ENCODE assay signal across 23 cellular contexts in the genomic region with DNA sequence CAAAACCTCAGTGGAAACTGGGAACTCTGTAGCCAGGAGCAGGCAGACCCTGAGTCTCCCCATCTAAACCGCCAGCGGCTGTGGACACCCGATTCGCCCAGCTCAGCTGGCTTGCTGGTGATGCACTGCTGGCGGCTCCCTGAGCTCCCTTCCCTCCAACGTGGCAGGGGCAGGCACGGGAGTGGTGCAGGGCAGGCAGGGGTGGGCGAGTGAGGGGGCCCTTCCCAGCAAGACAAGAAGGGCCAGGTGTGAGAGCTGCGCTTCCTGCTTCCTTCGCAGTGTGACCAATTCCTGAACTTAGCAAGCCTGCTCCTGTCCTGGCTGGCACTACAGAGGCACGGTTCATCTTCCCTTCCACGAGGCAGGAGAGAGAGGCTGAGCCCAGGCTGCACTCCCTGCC. TPM values are rescaled to one million over a fixed set of nuclear protein-coding genes. Genes with fewer than 3 reads are reported as not detected.
A peak's percentile ranks its signal among the peaks of the same experiment; 100 is the strongest.
DNase-seq lines count a peak whose midpoint lies in the region; ATAC-seq, FAIRE-seq and TF ChIP-seq lines count a peak whose summit lies in the region.
"Had no signal": no experiment of that assay in that cellular context is flagged by ENCODE, and none has a peak within 500 bp of the region (broad histone marks: within the 10 kb centered on the region; RNA-seq: fewer than 3 reads in every experiment).

No MANE protein-coding gene starts in this region.

- H3K36me3 Mint-ChIP-seq in Calu3 (ENCODE audit: insufficient read depth, unreplicated experiment) = no peaks in the 10 kb centered on the region
- H3K36me3 Mint-ChIP-seq: CD4-positive, alpha-beta memory T cell; naive B cell had no signal

- H3F3A ChIP-seq in PC-9 (ENCODE audit: insufficient read depth, low read depth) = peaks cover 26% of the 10 kb centered on the region

- H3K4me1 ChIP-seq in DND-41 (ENCODE audit: insufficient read depth, low read length) (no peaks in the 10 kb centered on the region), PC-9 (replicated peaks; ENCODE audit: insufficient read depth) (peaks cover 87% of the 10 kb centered on the region), foreskin keratinocyte (peaks cover 17% of the 10 kb centered on the region), trophoblast cell (ENCODE audit: control insufficient read depth in 1 of 2, insufficient read depth in 2 of 2, low read length in 2 of 2) (peaks cover 72 to 75% of the 10 kb centered on the region in 2 experiments), BE2C (no peaks in the 10 kb centered on the region)
- H3K4me1 ChIP-seq: pancreas had no signal

- H2AFZ ChIP-seq in DND-41 (ENCODE audit: low read depth, low read length) (no peak overlapping the region), PC-9 (no peak overlapping the region), trophoblast cell (ENCODE audit: insufficient read depth, low read length, poor library complexity) (peak overlapping the region; percentile 8)

- peak overlapping the region; percentile 58 for H3K18ac ChIP-seq in trophoblast cell (ENCODE audit: low read length)

- no peaks in the 10 kb centered on the region for H3K9me3 ChIP-seq in DND-41 (ENCODE audit: insufficient read depth, low read length, severe bottlenecking)
- no peaks in the 10 kb centered on the region for H3K9me3 ChIP-seq in PC-9 (ENCODE audit: insufficient read depth, low read depth)
- H3K9me3 ChIP-seq in trophoblast cell (ENCODE audit: insufficient read depth, low read depth, low read length) = peaks cover 4% of the 10 kb centered on the region
- no peaks in the 10 kb centered on the region for H3K9me3 ChIP-seq in BE2C
- H3K9me3 ChIP-seq: pancreas had no signal

- H3K4me3 ChIP-seq in DND-41 (ENCODE audit: low read depth in 1 of 2, low read length in 2 of 2) (no peak overlapping the region), PC-9 (no peak overlapping the region), trophoblast cell (ENCODE audit: low read depth, low read length) (no peak overlapping the region), BE2C (ENCODE audit: low read depth, low read length) (no peak overlapping the region)
- H3K4me3 ChIP-seq: lung, pancreas had no signal

- H4K20me1 ChIP-seq in DND-41 (ENCODE audit: insufficient read depth, low read length) (no peaks in the 10 kb centered on the region), PC-9 (ENCODE audit: insufficient read depth) (no peaks in the 10 kb centered on the region)

- TF ChIP-seq POLR2A in GM12891 (IDR thresholded peaks at IDR 0.05; ENCODE audit: low read depth, low read length) = no peak

- H3K27ac Mint-ChIP-seq in Calu3 (ENCODE audit: unreplicated experiment) = no peak overlapping the region
- H3K27ac Mint-ChIP-seq: activated CD4-positive, alpha-beta T cell treated with anti-CD3 and anti-CD28 coated beads for 36 hours; CD4-positive, alpha-beta memory T cell; immature natural killer cell had no signal

- no peak overlapping the region for H3K4me2 ChIP-seq in DND-41 (ENCODE audit: insufficient read depth, low read length)
- H3K4me2 ChIP-seq in PC-9 = peak overlapping the region; percentile 35; the same call in 1 of the 2 replicates
- H3K4me2 ChIP-seq in trophoblast cell (ENCODE audit: low read length) = peak overlapping the region; percentile 54
- H3K4me2 ChIP-seq: KMS-11 had no signal

- H3K9ac ChIP-seq in DND-41 (ENCODE audit: low read depth, low read length) = no peak overlapping the region
- no peak overlapping the region for H3K9ac ChIP-seq in trophoblast cell (ENCODE audit: low read length)
- H3K9ac ChIP-seq: KMS-11 had no signal

- no peak for FAIRE-seq in GM12891 (lab: Jason Lieb, UNC)
- FAIRE-seq: pancreas, TTC549 had no signal

- H3K4me1 Mint-ChIP-seq in Calu3 (ENCODE audit: low read depth, unreplicated experiment) = peaks cover 22% of the 10 kb centered on the region
- H3K4me1 Mint-ChIP-seq: activated CD4-positive, alpha-beta T cell treated with anti-CD3 and anti-CD28 coated beads for 36 hours had no signal

- intact Hi-C loops in PC-9 (cut with micrococcal nuclease; ENCODE audit: unreplicated experiment) (no loop called here), Calu3 (cut with micrococcal nuclease; ENCODE audit: unreplicated experiment) (no loop called here)

- no peak overlapping the region for H3K27ac ChIP-seq in DND-41 (ENCODE audit: low read length)
- H3K27ac ChIP-seq in PC-9 = no peak overlapping the region
- H3K27ac ChIP-seq in foreskin keratinocyte = no peak overlapping the region
- H3K27ac ChIP-seq in trophoblast cell (ENCODE audit: low read depth, low read length) = peak overlapping the region; percentile 89
- H3K27ac ChIP-seq: KMS-11, pancreas had no signal

- peaks cover 33% of the 10 kb centered on the region for H3K27me3 Mint-ChIP-seq in Calu3 (ENCODE audit: unreplicated experiment)
- H3K27me3 Mint-ChIP-seq: activated CD4-positive, alpha-beta T cell treated with anti-CD3 and anti-CD28 coated beads for 36 hours; CD4-positive, alpha-beta memory T cell had no signal

- no peaks in the 10 kb centered on the region for H3K9me3 Mint-ChIP-seq in Calu3 (ENCODE audit: low read depth, unreplicated experiment)
- H3K9me3 Mint-ChIP-seq: CD4-positive, alpha-beta memory T cell; immature natural killer cell; naive B cell had no signal

- H2BK120ac ChIP-seq in trophoblast cell (ENCODE audit: insufficient read depth, low read length, poor library complexity) = peak overlapping the region; percentile 97

- H4K8ac ChIP-seq in trophoblast cell (ENCODE audit: low read depth, low read length) = peak overlapping the region; percentile 83

- CTCF ChIA-PET in PC-9 (lab: Charles Lee) = no interaction called here
- CTCF ChIA-PET in Calu3 (lab: Charles Lee) = no interaction called here

- POLR2A ChIA-PET in PC-9 (lab: Charles Lee; ENCODE audit: unreplicated experiment) = no interaction called here

- H3K4me3 Mint-ChIP-seq in Calu3 (ENCODE audit: low read depth, unreplicated experiment) = no peak overlapping the region
- H3K4me3 Mint-ChIP-seq: activated CD4-positive, alpha-beta T cell treated with anti-CD3 and anti-CD28 coated beads for 36 hours; CD4-positive, alpha-beta memory T cell; immature natural killer cell; naive B cell had no signal

- H3K9me2 ChIP-seq in PC-9 (ENCODE audit: insufficient read depth) = no peaks in the 10 kb centered on the region

- H4K91ac ChIP-seq in trophoblast cell (ENCODE audit: low read depth, low read length) = peak overlapping the region; percentile 95

- peak overlapping the region; percentile 60 for H3K14ac ChIP-seq in trophoblast cell (ENCODE audit: low read length)

- no peak overlapping the region for H3K23ac ChIP-seq in trophoblast cell (ENCODE audit: low read length)

- H3K79me2 ChIP-seq in DND-41 (ENCODE audit: insufficient read depth, low read length) (no peaks in the 10 kb centered on the region), PC-9 (ENCODE audit: low read depth) (no peaks in the 10 kb centered on the region), trophoblast cell (ENCODE audit: control insufficient read depth, insufficient read depth, low read length, poor library complexity) (peaks cover 35% of the 10 kb centered on the region)

- H3K27me3 ChIP-seq in DND-41 (ENCODE audit: insufficient read depth, low read length, poor library complexity) = peaks cover 22% of the 10 kb centered on the region
- no peaks in the 10 kb centered on the region for H3K27me3 ChIP-seq in PC-9 (ENCODE audit: insufficient read depth, low read depth)
- peaks cover 5% of the 10 kb centered on the region for H3K27me3 ChIP-seq in foreskin keratinocyte
- H3K27me3 ChIP-seq in trophoblast cell (ENCODE audit: insufficient read depth, low read length) = no peaks in the 10 kb centered on the region
- no peaks in the 10 kb centered on the region for H3K27me3 ChIP-seq in BE2C
- H3K27me3 ChIP-seq: pancreas had no signal

- WGBS in trophoblast cell (ENCODE audit: extremely low coverage, insufficient coverage, insufficient read length) = no CpG with 5 or more reads among the region's 12 CpGs

- ATAC-seq in DND-41 (ENCODE audit: insufficient read depth, low read depth) (peak; percentile 34; the same call in 1 of the 3 replicates), foreskin keratinocyte (peak; percentile 63)
- ATAC-seq: activated CD4-positive, alpha-beta T cell treated with anti-CD3 and anti-CD28 coated beads for 36 hours had no signal

- no TSS peak for BruUV-seq in PC-9 (replicated peaks; lab: Mats Ljungman, UMichigan)
- no TSS peak for BruUV-seq in Calu3 (replicated peaks; lab: Mats Ljungman, UMichigan)

- H3K79me1 ChIP-seq in trophoblast cell (ENCODE audit: low read length) = peaks cover 75% of the 10 kb centered on the region

- H2BK12ac ChIP-seq in trophoblast cell (ENCODE audit: low read length) = peak overlapping the region; percentile 74

- H2BK5ac ChIP-seq in trophoblast cell (ENCODE audit: low read depth, low read length, poor library complexity) = peak overlapping the region; percentile 73

- DNase-seq in DND-41 (no peak), PC-9 (no peak), foreskin keratinocyte (peak in 1 of 2 donors; percentile 62), trophoblast cell (peak; percentile 41 to 47), Calu3 (no peak), GM03348 (ENCODE audit: low spot score) (no peak), GM12891 (ENCODE audit: insufficient read length, low spot score) (no peak), BE2C (no peak)
- DNase-seq: activated CD4-positive, alpha-beta T cell treated with anti-CD3 and anti-CD28 coated beads for 36 hours; activated CD8-positive, alpha-beta memory T cell treated with anti-CD3 and anti-CD28 coated beads, Interleukin-2, amount 50 U/mL, for 4 hours; activated naive CD4-positive, alpha-beta T cell; amniotic stem cell; CD4-positive, alpha-beta memory T cell; glutamatergic neuron; immature natural killer cell; naive B cell; NCI-H2029; SHP77; stimulated activated CD4-positive, alpha-beta T cell treated with anti-CD3 and anti-CD28 coated beads, Interleukin-4, amount 100 ng/mL, for 4 hours had no signal

- H2AK5ac ChIP-seq in trophoblast cell (ENCODE audit: low read length) = peak overlapping the region; percentile 37

- peak overlapping the region; percentile 41 for H3K4ac ChIP-seq in trophoblast cell (ENCODE audit: low read depth, low read length)

- TF ChIP-seq CTCF in DND-41 (IDR thresholded peaks at IDR 0.05; ENCODE audit: borderline replicate concordance, extremely low read depth, low read length, poor library complexity, severe bottlenecking) (no peak), PC-9 (conservative IDR thresholded peaks at IDR 0.05) (no peak), foreskin keratinocyte (conservative IDR thresholded peaks at IDR 0.05) (no peak), Calu3 (IDR thresholded peaks at IDR 0.05; ENCODE audit: unreplicated experiment) (no peak), BE2C (IDR thresholded peaks at IDR 0.05; ENCODE audit: low read depth, low read length) (no peak)

- H4K12ac ChIP-seq in trophoblast cell (ENCODE audit: low read depth, low read length) = peak overlapping the region; percentile 22

- no peaks in the 10 kb centered on the region for H3K36me3 ChIP-seq in DND-41 (ENCODE audit: insufficient read depth, low read length)
- H3K36me3 ChIP-seq in PC-9 (ENCODE audit: low read depth) = no peaks in the 10 kb centered on the region
- H3K36me3 ChIP-seq in trophoblast cell (ENCODE audit: control insufficient read depth in 1 of 2, insufficient read depth in 2 of 2, low read length in 2 of 2) = no peaks in the 10 kb centered on the region
- no peaks in the 10 kb centered on the region for H3K36me3 ChIP-seq in BE2C
- H3K36me3 ChIP-seq: pancreas had no signal

RNA-seq across cellular contexts. Expression of gene SEMA4C, which starts 12.3 kb away (rescaled TPM):
- 52.8 and 60.5 TPM in 2 replicates for total RNA-seq in PC-9 (2021)
- total RNA-seq in foreskin keratinocyte = 9.5 and 10.5 TPM in 2 replicates
- polyA plus RNA-seq in foreskin keratinocyte = 6.2 and 6.6 TPM in 2 replicates
- 157 and 161 TPM in 2 replicates for polyA plus RNA-seq in trophoblast cell (2013)
- 23.8 and 25.3 TPM in 2 replicates for total RNA-seq in Calu3 (2022)
- 8.8 TPM for polyA plus RNA-seq in GM12891 (2012; ENCODE audit: low read depth, missing spikeins)
- 32.7 TPM for polyA plus RNA-seq in BE2C (2012; ENCODE audit: insufficient read depth, insufficient read length, low read depth)

RNA-seq across cellular contexts. Expression of gene ANKRD39, which starts 24.4 kb away (rescaled TPM):
- total RNA-seq in PC-9 (2021) (19.0 and 23.2 TPM in 2 replicates), foreskin keratinocyte (10.5 and 10.6 TPM in 2 replicates), Calu3 (2022) (12.2 and 14.1 TPM in 2 replicates)
- polyA plus RNA-seq in foreskin keratinocyte = 19.0 and 19.2 TPM in 2 replicates
- polyA plus RNA-seq in trophoblast cell (2013) = 32.8 and 33.4 TPM in 2 replicates
- polyA plus RNA-seq in GM12891 (2012; ENCODE audit: low read depth, missing spikeins) = 14.9 TPM
- 28.5 TPM for polyA plus RNA-seq in BE2C (2012; ENCODE audit: insufficient read depth, insufficient read length, low read depth)

RNA-seq across cellular contexts. Expression of gene ANKRD23, which starts 38.4 kb away (rescaled TPM):
- total RNA-seq in PC-9 (2021) (6.0 and 8.9 TPM in 2 replicates), foreskin keratinocyte (0.92 and 1.2 TPM in 2 replicates), Calu3 (2022) (6.5 and 7.5 TPM in 2 replicates)
- 0.57 and 0.59 TPM in 2 replicates for polyA plus RNA-seq in foreskin keratinocyte
- 4.5 and 4.7 TPM in 2 replicates for polyA plus RNA-seq in trophoblast cell (2013)
- polyA plus RNA-seq in GM12891 (2012; ENCODE audit: low read depth, missing spikeins) = 2.2 TPM
- polyA plus RNA-seq in BE2C (2012; ENCODE audit: insufficient read depth, insufficient read length, low read depth) = 4.0 TPM

Comparison
In these comparisons a context has a peak if more than half of its experiments do, and no peak if none do; other contexts are left out.
1. DNase-seq: peak in trophoblast cell (2 of 2); none in DND-41 (single experiment), PC-9 (0 of 2), Calu3 (single experiment), GM03348 (single experiment), GM12891 (single experiment) and BE2C (single experiment).